In genomic region chr1:113793878-113794834, GRCh38 we compare ENCODE assay signal across 2 cellular contexts.
TF ChIP-seq lines count a peak whose summit lies in the region.

No MANE protein-coding gene starts in this region.

TF ChIP-seq in liver, 16 proteins besides CTCF, POLR2A, EP300 and RAD21:
- no peak for TF ChIP-seq FOXA1 (IDR thresholded peaks at IDR 0.05)
- peak; percentile 46 for TF ChIP-seq SP1 (IDR thresholded peaks at IDR 0.05)

TF ChIP-seq in HepG2, 621 proteins besides CTCF, POLR2A, EP300 and RAD21:
- TF ChIP-seq TARDBP (CRISPR knock-in tag; IDR thresholded peaks at IDR 0.05): no peak
- TF ChIP-seq ZNF207 (IDR thresholded peaks at IDR 0.05; ENCODE audit: borderline replicate concordance): no peak
- TF ChIP-seq ZNF576 (CRISPR knock-in tag; IDR thresholded peaks at IDR 0.05): no peak
- no peak for TF ChIP-seq LCORL (IDR thresholded peaks at IDR 0.05)
- no peak for TF ChIP-seq LCORL (CRISPR knock-in tag; IDR thresholded peaks at IDR 0.05)
- TF ChIP-seq SPEN (CRISPR knock-in tag; IDR thresholded peaks at IDR 0.05; ENCODE audit: low read depth): no peak
- TF ChIP-seq NFIB (CRISPR knock-in tag; IDR thresholded peaks at IDR 0.05; ENCODE audit: borderline replicate concordance): no peak
- no peak for TF ChIP-seq TAF15 (IDR thresholded peaks at IDR 0.05; ENCODE audit: low read depth, low read length, poor library complexity, severe bottlenecking)
- no peak for TF ChIP-seq KLF11 (CRISPR knock-in tag; IDR thresholded peaks at IDR 0.05)
- no peak for TF ChIP-seq ZNF747 (CRISPR knock-in tag; IDR thresholded peaks at IDR 0.05; ENCODE audit: borderline replicate concordance)
- TF ChIP-seq E2F5 (CRISPR knock-in tag; conservative IDR thresholded peaks at IDR 0.05): no peak
- no peak for TF ChIP-seq EED (CRISPR knock-in tag; IDR thresholded peaks at IDR 0.05)
- TF ChIP-seq DRAP1 (CRISPR knock-in tag; IDR thresholded peaks at IDR 0.05): no peak
- no peak for TF ChIP-seq RFX1 (IDR thresholded peaks at IDR 0.05)
